9 cellular contexts compared by ENCODE assay signal in genomic region chr15:40787344-40787841, GRCh38. TPM values are rescaled to one million over a fixed set of nuclear protein-coding genes. Genes with fewer than 3 reads are reported as not detected.
DNase-seq lines count a peak whose midpoint lies in the region; ATAC-seq, FAIRE-seq and TF ChIP-seq lines count a peak whose summit lies in the region.
"Had no signal": no experiment of that assay in that cellular context is flagged by ENCODE, and none has a peak within 500 bp of the region (broad histone marks: within the 10 kb centered on the region; RNA-seq: fewer than 3 reads in every experiment).

No MANE protein-coding gene starts in this region.

- 42% methylated on average over 4 of the region's 4 CpGs for WGBS in SK-N-SH (ENCODE audit: low lambda C conversion rate)
- 2% methylated on average over 4 of the region's 4 CpGs for WGBS in thymus

- H3K27ac Mint-ChIP-seq in astrocyte (ENCODE audit: unreplicated experiment) (peak overlapping the region; percentile 55), mesothelial cell of epicardium (peak overlapping the region; percentile 92)

- H3K9me2 ChIP-seq in SK-N-SH = no peaks in the 10 kb centered on the region

- no peak for FAIRE-seq in astrocyte (lab: Jason Lieb, UNC)

- H3K36me3 Mint-ChIP-seq in astrocyte (ENCODE audit: low read depth, unreplicated experiment) (peaks cover 8% of the 10 kb centered on the region), mesothelial cell of epicardium (peaks cover 5% of the 10 kb centered on the region)

- no peak overlapping the region for H2AFZ ChIP-seq in SK-N-SH (ENCODE audit: low read depth)
- H2AFZ ChIP-seq in astrocyte (ENCODE audit: low read depth, low read length) = no peak overlapping the region

- H3K9me3 Mint-ChIP-seq in astrocyte (ENCODE audit: unreplicated experiment) (no peaks in the 10 kb centered on the region), mesothelial cell of epicardium (no peaks in the 10 kb centered on the region)

- ATAC-seq in left ventricle myocardium superior (peak; percentile 26), HG03045 (IDR thresholded peaks at IDR 0.05; ENCODE audit: unreplicated experiment) (no peak)

- H3K79me2 ChIP-seq in SK-N-SH (ENCODE audit: insufficient read depth) = peaks cover 58% of the 10 kb centered on the region
- peaks cover 40% of the 10 kb centered on the region for H3K79me2 ChIP-seq in astrocyte (ENCODE audit: insufficient read depth, low read length)

- H3K27ac ChIP-seq in SK-N-SH (ENCODE audit: low read depth in 2 of 2, low read length in 1 of 2) (peak overlapping the region in 1 of 2 experiments; percentile 61; a peak in 2 of 4 replicates), astrocyte (ENCODE audit: low read depth, low read length) (peak overlapping the region; percentile 36), thymus (ENCODE audit: low read depth) (peak overlapping the region; percentile 37), coronary artery (peak overlapping the region in 1 of 2 donors; percentile 36)

- intact Hi-C loops in left ventricle myocardium superior (cut with micrococcal nuclease) = no loop called here
- intact Hi-C loops in cardiac septum (cut with DNase I) = no loop called here

- no peak for TF ChIP-seq EP300 in SK-N-SH (IDR thresholded peaks at IDR 0.05; ENCODE audit: borderline replicate concordance in 1 of 2, low read depth in 1 of 2, low read length in 1 of 2)

- no peak for TF ChIP-seq RAD21 in SK-N-SH (IDR thresholded peaks at IDR 0.05; ENCODE audit: low read length)

- no peak for DNase-seq in left ventricle myocardium superior
- DNase-seq in cardiac septum (ENCODE audit: low spot score) = no peak
- no peak for DNase-seq in SK-N-SH
- DNase-seq in astrocyte (ENCODE audit: low read depth) = peak; percentile 91
- peak in 1 of 2 experiments; percentile 68 for DNase-seq in mesothelial cell of epicardium (ENCODE audit: low spot score in 2 of 2, unreplicated experiment in 2 of 2)
- DNase-seq in coronary artery (ENCODE audit: low spot score) = no peak

- H3K4me2 ChIP-seq in SK-N-SH (peak overlapping the region; percentile 54), astrocyte (ENCODE audit: low read length) (peak overlapping the region; percentile 60)

- H3F3A ChIP-seq in SK-N-SH (replicated peaks; ENCODE audit: insufficient read depth) = peaks cover 4% of the 10 kb centered on the region

- CTCF ChIA-PET in SK-N-SH (lab: Yijun Ruan, JAX) = interaction anchor here (0.8 to 31.8 kb wide), 5 partner anchors 16 to 104 kb away, joined by 3 to 555 read pairs (median 5); partner anchors contain the start of gene RMDN3

- H3K4me1 Mint-ChIP-seq in astrocyte (ENCODE audit: low read depth, unreplicated experiment) = peaks cover 6% of the 10 kb centered on the region
- H3K4me1 Mint-ChIP-seq in mesothelial cell of epicardium = peaks cover 41% of the 10 kb centered on the region

- no peaks in the 10 kb centered on the region for H3K9me3 ChIP-seq in SK-N-SH
- H3K9me3 ChIP-seq in astrocyte (ENCODE audit: insufficient read depth, low read depth, low read length) = no peaks in the 10 kb centered on the region
- no peaks in the 10 kb centered on the region for H3K9me3 ChIP-seq in thymus (ENCODE audit: control insufficient read depth)

- H3K4me3 ChIP-seq in SK-N-SH (ENCODE audit: low read depth in 2 of 2, low read length in 1 of 2) (no peak overlapping the region), astrocyte (ENCODE audit: insufficient read depth, low read depth, low read length) (no peak overlapping the region), thymus (ENCODE audit: low read length) (no peak overlapping the region), coronary artery (no peak overlapping the region)

- H3K27me3 ChIP-seq in SK-N-SH (ENCODE audit: insufficient read depth) (no peaks in the 10 kb centered on the region), astrocyte (ENCODE audit: insufficient read depth, low read length) (no peaks in the 10 kb centered on the region), thymus (ENCODE audit: control insufficient read depth, insufficient read depth) (no peaks in the 10 kb centered on the region)

- H3K4me1 ChIP-seq in SK-N-SH (ENCODE audit: control insufficient read depth in 1 of 2, insufficient read depth in 2 of 2, low read depth in 1 of 2, low read length in 1 of 2) = peaks cover 2 to 12% of the 10 kb centered on the region in 2 experiments; a peak in 3 of 4 replicates
- peaks cover 23% of the 10 kb centered on the region for H3K4me1 ChIP-seq in astrocyte (ENCODE audit: insufficient read depth, low read length)
- H3K4me1 ChIP-seq in thymus (ENCODE audit: control insufficient read depth, insufficient read depth, low read length) = peaks cover 7% of the 10 kb centered on the region

- H4K20me1 ChIP-seq in SK-N-SH (ENCODE audit: insufficient read depth) (peaks cover 21% of the 10 kb centered on the region), astrocyte (ENCODE audit: insufficient read depth, low read length) (peaks cover 48% of the 10 kb centered on the region)

- H3K27me3 Mint-ChIP-seq in astrocyte (ENCODE audit: low read depth, unreplicated experiment) (no peaks in the 10 kb centered on the region), mesothelial cell of epicardium (ENCODE audit: low read depth) (no peaks in the 10 kb centered on the region)

- H3K36me3 ChIP-seq in SK-N-SH (replicated peaks in 1 of 2; ENCODE audit: control insufficient read depth in 1 of 2, insufficient read depth in 2 of 2, low read length in 1 of 2) = peaks cover 0 to 3% of the 10 kb centered on the region in 2 experiments
- peaks cover 6% of the 10 kb centered on the region for H3K36me3 ChIP-seq in astrocyte (ENCODE audit: insufficient read depth, low read length)
- peaks cover 8% of the 10 kb centered on the region for H3K36me3 ChIP-seq in thymus (ENCODE audit: control insufficient read depth, insufficient read depth)

- POLR2A ChIA-PET in SK-N-SH (lab: Yijun Ruan, JAX) = no interaction called here

- H3K9ac ChIP-seq in SK-N-SH (no peak overlapping the region), astrocyte (ENCODE audit: low read length) (peak overlapping the region; percentile 31)

- no peak for TF ChIP-seq CTCF in SK-N-SH (IDR thresholded peaks at IDR 0.05)
- TF ChIP-seq CTCF in astrocyte (IDR thresholded peaks at IDR 0.05; ENCODE audit: insufficient read depth, low read depth, low read length) = no peak
- TF ChIP-seq CTCF in mesothelial cell of epicardium (IDR thresholded peaks at IDR 0.05; ENCODE audit: unreplicated experiment) = no peak
- no peak for TF ChIP-seq CTCF in coronary artery (IDR thresholded peaks at IDR 0.05)

- H3K4me3 Mint-ChIP-seq in astrocyte (ENCODE audit: unreplicated experiment) (no peak overlapping the region), mesothelial cell of epicardium (no peak overlapping the region)

TF ChIP-seq in SK-N-SH, 30 proteins besides CTCF, POLR2A, EP300 and RAD21 (continues in another document):
- TF ChIP-seq SIN3A (IDR thresholded peaks at IDR 0.05; ENCODE audit: borderline replicate concordance, low read depth, low read length) = no peak
- no peak for TF ChIP-seq GABPA (IDR thresholded peaks at IDR 0.05; ENCODE audit: low read depth)
- no peak for TF ChIP-seq IRF3 (IDR thresholded peaks at IDR 0.05; ENCODE audit: low read depth, low read length)
- TF ChIP-seq EZH2phosphoT487 (IDR thresholded peaks at IDR 0.05; ENCODE audit: borderline replicate concordance, low read depth) = no peak
- no peak; the same call in 1 of the 2 replicates for TF ChIP-seq JUND (IDR thresholded peaks at IDR 0.05)
- TF ChIP-seq FOSL2 (IDR thresholded peaks at IDR 0.05; ENCODE audit: borderline replicate concordance, low read depth) = 0 out of 2 replicates have a peak, but pooled peaks have one; percentile 15
- TF ChIP-seq GATA2 (CRISPR knock-in tag; IDR thresholded peaks at IDR 0.05) = no peak
- 0 out of 2 replicates have a peak, but pooled peaks have one; percentile 14 for TF ChIP-seq TCF12 (IDR thresholded peaks at IDR 0.05)
- TF ChIP-seq ELF1 (IDR thresholded peaks at IDR 0.05) = no peak

RNA-seq across cellular contexts. Expression of gene C15orf62, which starts 17.6 kb away (rescaled TPM):
- total RNA-seq in left ventricle myocardium superior (not detected), cardiac septum (not detected), astrocyte (0.19 TPM in 1 of 2 replicates, not detected in the other), mesothelial cell of epicardium (0.44 to 0.47 TPM (median 0.45 TPM) in 3 replicates)
- polyA plus RNA-seq in SK-N-SH (2012; rRNA removed) (0.06 TPM in 1 of 2 replicates, not detected in the other), thymus (1.8 TPM)
- polyA plus RNA-seq in SK-N-SH (2012; cell fraction: cytosol; rRNA removed) = 0.01 and 0.03 TPM in 2 replicates
- 0.08 and 0.19 TPM in 2 replicates for polyA plus RNA-seq in SK-N-SH (2012; cell fraction: nucleus; rRNA removed)
- total RNA-seq: temporal lobe had no signal

RNA-seq across cellular contexts. Expression of gene ZFYVE19, which starts 19.5 kb away (rescaled TPM):
- total RNA-seq in left ventricle myocardium superior = 30.9 TPM
- total RNA-seq in cardiac septum = 11.0 TPM
- polyA plus RNA-seq in SK-N-SH (2012; rRNA removed) = 35.5 and 37.8 TPM in 2 replicates
- 16.8 and 22.1 TPM in 2 replicates for polyA plus RNA-seq in SK-N-SH (2012; cell fraction: cytosol; rRNA removed)
- polyA plus RNA-seq in SK-N-SH (2012; cell fraction: nucleus; rRNA removed) = 141 and 176 TPM in 2 replicates
- 13.0 and 13.2 TPM in 2 replicates for total RNA-seq in astrocyte
- total RNA-seq in mesothelial cell of epicardium = 20.9 to 24.4 TPM (median 24.2 TPM) in 3 replicates
- 43.5 TPM for polyA plus RNA-seq in thymus

RNA-seq across cellular contexts. Expression of gene DNAJC17, which starts 19.9 kb away (rescaled TPM):
- total RNA-seq in left ventricle myocardium superior (16.2 TPM), cardiac septum (19.1 TPM), astrocyte (21.0 and 27.2 TPM in 2 replicates), mesothelial cell of epicardium (36.4 to 44.3 TPM (median 41.2 TPM) in 3 replicates)
- polyA plus RNA-seq in SK-N-SH (2012; rRNA removed) (53.1 and 61.6 TPM in 2 replicates), thymus (62.9 TPM)
- polyA plus RNA-seq in SK-N-SH (2012; cell fraction: cytosol; rRNA removed) = 48.6 and 49.2 TPM in 2 replicates
- polyA plus RNA-seq in SK-N-SH (2012; cell fraction: nucleus; rRNA removed) = 96.1 and 113 TPM in 2 replicates

RNA-seq across cellular contexts. Expression of gene GCHFR, which starts 23.5 kb away (rescaled TPM):
- total RNA-seq in left ventricle myocardium superior (5.6 TPM), cardiac septum (1.6 TPM), astrocyte (6.4 and 7.3 TPM in 2 replicates), mesothelial cell of epicardium (12.6 to 15.8 TPM (median 14.4 TPM) in 3 replicates)
- polyA plus RNA-seq in SK-N-SH (2012; rRNA removed) (0.60 and 0.67 TPM in 2 replicates), thymus (33.7 TPM)
- 0.41 and 0.66 TPM in 2 replicates for polyA plus RNA-seq in SK-N-SH (2012; cell fraction: cytosol; rRNA removed)
- polyA plus RNA-seq in SK-N-SH (2012; cell fraction: nucleus; rRNA removed) = 0.12 and 0.18 TPM in 2 replicates

RNA-seq across cellular contexts. Expression of gene RMDN3, which starts 32.3 kb away (rescaled TPM):
- total RNA-seq in left ventricle myocardium superior (17.9 TPM), cardiac septum (21.1 TPM), astrocyte (32.0 and 32.6 TPM in 2 replicates), mesothelial cell of epicardium (25.1 to 29.3 TPM (median 26.9 TPM) in 3 replicates)
- polyA plus RNA-seq in SK-N-SH (2012; rRNA removed) (30.0 and 33.0 TPM in 2 replicates), thymus (27.0 TPM)
- 26.4 and 28.8 TPM in 2 replicates for polyA plus RNA-seq in SK-N-SH (2012; cell fraction: cytosol; rRNA removed)
- polyA plus RNA-seq in SK-N-SH (2012; cell fraction: nucleus; rRNA removed) = 33.0 and 39.1 TPM in 2 replicates
